ENCODE assay signal across 11 cellular contexts in the genomic region with DNA sequence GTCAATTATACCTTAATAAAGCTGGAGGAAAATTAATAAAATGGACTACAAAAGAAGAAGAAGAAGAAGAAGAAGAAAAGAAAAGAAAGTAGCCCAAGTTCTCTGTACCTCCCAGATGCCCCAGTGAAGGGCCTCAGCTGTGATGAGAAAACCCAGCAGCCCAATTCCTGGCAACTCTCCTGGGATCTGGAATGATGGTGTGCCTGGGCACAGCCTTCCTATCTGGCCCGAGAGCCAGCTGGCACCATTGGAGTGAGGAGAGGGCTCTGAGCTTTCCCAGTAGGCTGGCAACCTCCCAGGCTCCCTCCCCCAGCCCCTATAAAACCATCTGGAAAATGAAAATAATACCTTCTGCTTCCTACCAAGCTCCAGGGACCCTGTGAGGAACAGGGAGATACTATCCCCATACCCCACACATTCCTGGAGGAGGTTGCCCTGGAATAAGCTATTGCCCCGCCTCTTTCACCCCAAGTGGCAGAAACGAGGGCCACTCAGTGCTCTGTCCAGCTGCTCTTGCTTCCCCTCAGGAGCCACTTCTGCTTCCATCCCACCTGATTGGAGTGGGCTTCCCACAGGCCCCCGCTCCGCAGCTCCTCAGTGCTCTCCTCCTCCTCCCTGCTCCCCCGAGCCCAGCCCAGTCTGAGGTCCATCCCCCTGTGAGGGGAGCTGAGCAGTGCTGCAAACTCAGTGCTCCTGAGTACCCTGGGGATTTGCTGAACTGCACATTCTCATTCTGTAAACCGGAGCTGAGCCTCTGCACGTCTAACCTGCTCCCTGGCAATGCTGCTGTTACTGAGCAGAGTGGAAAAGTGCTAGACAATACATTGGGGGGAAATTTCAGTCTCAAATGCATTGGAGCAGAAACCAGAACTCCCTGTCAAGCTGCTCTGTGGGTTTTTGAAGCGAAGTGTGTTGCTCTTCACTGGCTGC.
DNase-seq lines count a peak whose midpoint lies in the region; ATAC-seq and FAIRE-seq lines count a peak whose summit lies in the region.
"Had no signal": no experiment of that assay in that cellular context is flagged by ENCODE, and none has a peak within 500 bp of the region (broad histone marks: within the 10 kb centered on the region; RNA-seq: fewer than 3 reads in every experiment).

No MANE protein-coding gene starts in this region.

- ATAC-seq in aorta (ENCODE audit: low FRiP score): no peak

- H3K9me3 ChIP-seq in stomach smooth muscle (ENCODE audit: control insufficient read depth in 2 of 2, low read length in 2 of 2): no peaks in the 10 kb centered on the region
- no peaks in the 10 kb centered on the region for H3K9me3 ChIP-seq in aorta (ENCODE audit: control insufficient read depth, low read length)
- H3K9me3 ChIP-seq: esophagus muscularis mucosa had no signal

- intact Hi-C loops in head of caudate nucleus (cut with DNase I): no loop called here
- intact Hi-C loops in aorta (cut with DNase I): no loop called here

- H3K4me3 ChIP-seq in stomach smooth muscle (ENCODE audit: low read length in 2 of 2) (peak overlapping the region; percentile 58 to 62), aorta (ENCODE audit: low read length in 2 of 2) (no peak overlapping the region)
- H3K4me3 ChIP-seq: esophagus muscularis mucosa had no signal

- no peaks in the 10 kb centered on the region for H3K27me3 ChIP-seq in stomach smooth muscle (ENCODE audit: control insufficient read depth in 1 of 2, insufficient read depth in 2 of 2, low read length in 2 of 2)
- H3K27me3 ChIP-seq in aorta (ENCODE audit: control insufficient read depth in 1 of 2, insufficient read depth in 2 of 2, low read length in 1 of 2): no peaks in the 10 kb centered on the region
- H3K27me3 ChIP-seq: esophagus muscularis mucosa had no signal

- no peak for FAIRE-seq in RCC 7860 (lab: Jason Lieb, UNC)
- FAIRE-seq: A204.1 had no signal

- 22 to 23% methylated on average over 9 of the region's 9 CpGs for WGBS in aorta, 2 donors

- H3K36me3 ChIP-seq in stomach smooth muscle (ENCODE audit: control insufficient read depth in 2 of 2, insufficient read depth in 2 of 2, low read length in 2 of 2): no peaks in the 10 kb centered on the region
- H3K36me3 ChIP-seq in aorta (ENCODE audit: control insufficient read depth in 1 of 2, insufficient read depth in 2 of 2, low read length in 1 of 2): no peaks in the 10 kb centered on the region
- H3K36me3 ChIP-seq: esophagus muscularis mucosa had no signal

- H3K27ac ChIP-seq in stomach smooth muscle (ENCODE audit: low read length) (peak overlapping the region; percentile 70), aorta (ENCODE audit: low read depth in 1 of 2, low read length in 2 of 2) (no peak overlapping the region)
- H3K27ac ChIP-seq: esophagus muscularis mucosa, HL-60 had no signal

- H3K9ac ChIP-seq in stomach smooth muscle (ENCODE audit: low read length in 2 of 2): peak overlapping the region; percentile 16 to 36

- DNase-seq in NCI-H345 (lab: John Stamatoyannopoulos, UW) (peak; percentile 9), NCI-H345 treated with DMSO at 0.1 percent for 48 hours (lab: John Stamatoyannopoulos, UW; ENCODE audit: unreplicated experiment) (no peak), NCI-H2107 (lab: John Stamatoyannopoulos, UW) (peak; percentile 7), head of caudate nucleus (peak in 27 of 42 donors; percentile 10 to 62 (median 41)), superior temporal gyrus (ENCODE audit: extremely low spot score) (no peak), aorta (no peak), RCC 7860 (ENCODE audit: low spot score) (no peak)

- H3K4me1 ChIP-seq in stomach smooth muscle (ENCODE audit: control insufficient read depth, insufficient read depth, low read length): peaks cover 20% of the 10 kb centered on the region
- no peaks in the 10 kb centered on the region for H3K4me1 ChIP-seq in aorta (ENCODE audit: control insufficient read depth in 1 of 2, insufficient read depth in 2 of 2, low read length in 2 of 2)

Comparison
In these comparisons a context has a peak if more than half of its experiments do, and no peak if none do; other contexts are left out.
1. DNase-seq: peak in NCI-H345 (single experiment), NCI-H2107 (single experiment) and head of caudate nucleus (27 of 42); none in NCI-H345 treated with DMSO at 0.1 percent for 48 hours (single experiment), superior temporal gyrus (single experiment), aorta (0 of 2) and RCC 7860 (single experiment).
2. H3K4me3 ChIP-seq: peak in stomach smooth muscle (2 of 2); none in aorta (0 of 2).